In the genomic region with DNA sequence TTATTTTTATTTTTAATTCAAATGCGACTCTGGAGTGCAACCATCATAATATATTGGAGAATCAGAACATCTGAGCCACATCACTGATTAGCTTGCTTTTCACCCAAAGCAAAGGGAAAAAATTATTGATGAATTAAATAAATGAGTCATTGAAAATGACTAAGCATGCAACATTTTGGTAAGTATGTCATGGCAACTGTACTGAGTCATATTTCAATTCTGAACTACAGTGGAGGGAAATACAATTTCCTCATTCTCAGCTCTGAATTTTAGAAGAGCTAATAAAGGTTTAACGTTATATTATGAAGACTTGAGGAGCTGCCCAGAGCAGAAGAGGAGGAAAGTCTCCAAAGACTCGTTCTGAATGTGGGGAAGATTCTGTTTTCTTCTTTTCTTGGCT, we compare ENCODE assay signal across 18 cellular contexts.
DNase-seq lines count a peak whose midpoint lies in the region; ATAC-seq and TF ChIP-seq lines count a peak whose summit lies in the region.
"Had no signal": no experiment of that assay in that cellular context is flagged by ENCODE, and none has a peak within 500 bp of the region (broad histone marks: within the 10 kb centered on the region; RNA-seq: fewer than 3 reads in every experiment).

No MANE protein-coding gene starts in this region.

- H3K9ac ChIP-seq in mesenchymal stem cell (ENCODE audit: low read length), result no peak overlapping the region
- H3K9ac ChIP-seq: parathyroid adenoma had no signal

- H3K4me1 ChIP-seq in mesenchymal stem cell (ENCODE audit: control insufficient read depth, insufficient read depth, low read depth, low read length) (peaks cover 3% of the 10 kb centered on the region), upper lobe of left lung (no peaks in the 10 kb centered on the region)
- H3K4me1 ChIP-seq: parathyroid adenoma, vagina had no signal

- H2BK12ac ChIP-seq in mesenchymal stem cell (ENCODE audit: low read length in 2 of 2), result no peak overlapping the region

- H4K8ac ChIP-seq in mesenchymal stem cell (ENCODE audit: low read length), result no peak overlapping the region

- ATAC-seq in upper lobe of left lung (ENCODE audit: low FRiP score in 2 of 2) (no peak), GM19324 (IDR thresholded peaks at IDR 0.05; ENCODE audit: low FRiP score, unreplicated experiment) (no peak)
- ATAC-seq: Right ventricle myocardium inferior had no signal

- in situ Hi-C loops in astrocyte of the spinal cord (cut with HindIII; ENCODE audit: low sequenced_read_pairs), result no loop called here

- no peak overlapping the region for H3K23ac ChIP-seq in mesenchymal stem cell (ENCODE audit: low read length in 2 of 2)

- no peak overlapping the region for H3K4ac ChIP-seq in mesenchymal stem cell (ENCODE audit: low read depth in 1 of 2, low read length in 2 of 2)

- H3K4me3 ChIP-seq in astrocyte of the spinal cord (ENCODE audit: low read depth, low read length), result no peak overlapping the region
- no peak overlapping the region for H3K4me3 ChIP-seq in mesenchymal stem cell (ENCODE audit: insufficient read depth in 1 of 2, low read depth in 1 of 2, low read length in 2 of 2)
- H3K4me3 ChIP-seq in upper lobe of left lung, result no peak overlapping the region
- H3K4me3 ChIP-seq in lower leg skin (ENCODE audit: low read depth, poor library complexity, severe bottlenecking), result no peak overlapping the region
- H3K4me3 ChIP-seq: smooth muscle cell, vagina had no signal

- no peaks in the 10 kb centered on the region for H3K36me3 ChIP-seq in mesenchymal stem cell (ENCODE audit: control insufficient read depth in 1 of 2, insufficient read depth in 2 of 2, low read depth in 1 of 2, low read length in 2 of 2)
- no peaks in the 10 kb centered on the region for H3K36me3 ChIP-seq in upper lobe of left lung
- H3K36me3 ChIP-seq: vagina had no signal

- H2BK5ac ChIP-seq in mesenchymal stem cell (ENCODE audit: low read depth, low read length, poor library complexity, severe bottlenecking), result no peak overlapping the region

- 79% methylated on average over 2 of the region's 3 CpGs for WGBS in mesenchymal stem cell
- 75 to 83% methylated on average over 3 of the region's 3 CpGs for WGBS in upper lobe of left lung, 2 donors
- WGBS in lower leg skin, 2 donors, result 54 to 69% methylated on average over 3 of the region's 3 CpGs

- TF ChIP-seq EP300 in upper lobe of left lung (IDR thresholded peaks at IDR 0.05), result no peak

- intact Hi-C loops in lower leg skin (cut with DNase I; ENCODE audit: low total_unique reads), result no loop called here

- no peaks in the 10 kb centered on the region for H3K79me1 ChIP-seq in mesenchymal stem cell (replicated peaks; ENCODE audit: low read length, poor library complexity, severe bottlenecking)

- H4K91ac ChIP-seq in mesenchymal stem cell (ENCODE audit: low read length), result no peak overlapping the region

- H3K18ac ChIP-seq in mesenchymal stem cell (ENCODE audit: low read depth in 1 of 2, low read length in 2 of 2), result no peak overlapping the region

- no peak for TF ChIP-seq CTCF in astrocyte of the spinal cord (IDR thresholded peaks at IDR 0.05; ENCODE audit: low read depth, low read length)
- no peak for TF ChIP-seq CTCF in upper lobe of left lung (IDR thresholded peaks at IDR 0.05)
- no peak for TF ChIP-seq CTCF in lower leg skin (IDR thresholded peaks at IDR 0.05)

- H3K27ac ChIP-seq in mesenchymal stem cell (ENCODE audit: low read length, poor library complexity, severe bottlenecking) (no peak overlapping the region), upper lobe of left lung (no peak overlapping the region)
- H3K27ac ChIP-seq: parathyroid adenoma, vagina had no signal

- H3K14ac ChIP-seq in mesenchymal stem cell (ENCODE audit: low read length in 2 of 2), result no peak overlapping the region

- H3K27me3 ChIP-seq in mesenchymal stem cell (ENCODE audit: control insufficient read depth in 1 of 2, insufficient read depth in 1 of 2, low read length in 2 of 2), result no peaks in the 10 kb centered on the region
- H3K27me3 ChIP-seq in upper lobe of left lung, result no peaks in the 10 kb centered on the region
- H3K27me3 ChIP-seq: vagina had no signal

- no peak overlapping the region for H3K4me2 ChIP-seq in mesenchymal stem cell (ENCODE audit: low read length, poor library complexity, severe bottlenecking)
- H3K4me2 ChIP-seq: smooth muscle cell had no signal

- no peak overlapping the region for H2BK120ac ChIP-seq in mesenchymal stem cell (ENCODE audit: low read depth, low read length)

- H2AK5ac ChIP-seq in mesenchymal stem cell (ENCODE audit: low read length, severe bottlenecking), result no peak overlapping the region

- H3K9me3 ChIP-seq in mesenchymal stem cell (ENCODE audit: control insufficient read depth, low read length), result no peaks in the 10 kb centered on the region
- no peaks in the 10 kb centered on the region for H3K9me3 ChIP-seq in upper lobe of left lung
- H3K9me3 ChIP-seq: vagina had no signal

- no peak overlapping the region for H2AFZ ChIP-seq in mesenchymal stem cell (ENCODE audit: low read depth, low read length)
- H2AFZ ChIP-seq: parathyroid adenoma had no signal

- DNase-seq in EL, result peak; percentile 59
- DNase-seq in NCI-H226, result peak; percentile 3
- peak; percentile 62 for DNase-seq in astrocyte of the spinal cord (ENCODE audit: low read depth, low spot score)
- peak; percentile 33 for DNase-seq in mesenchymal stem cell
- no peak for DNase-seq in NCI-H446 treated with DMSO at 0.1 percent for 48 hours (lab: John Stamatoyannopoulos, UW)
- DNase-seq in upper lobe of left lung, result no peak
- DNase-seq in lower leg skin (ENCODE audit: low spot score in 2 of 2), result no peak
- DNase-seq: activated CD4-positive, alpha-beta T cell treated with anti-CD3 and anti-CD28 coated beads, Interleukin-2, amount 10 ng/mL, durations not matched to agents 24 days and 14 days; activated T-cell treated with anti-CD3 and anti-CD28 coated beads, Interleukin-2, amount 50 U/mL, for 1 hour; central memory CD4-positive, alpha-beta T cell; endodermal cell; NCI-H2029; stimulated activated naive CD4-positive, alpha-beta T cell had no signal

- H2BK15ac ChIP-seq in mesenchymal stem cell (ENCODE audit: low read depth, poor library complexity, severe bottlenecking), result no peak overlapping the region

- no peak for TF ChIP-seq POLR2A in upper lobe of left lung (IDR thresholded peaks at IDR 0.05)
- TF ChIP-seq POLR2A in lower leg skin (IDR thresholded peaks at IDR 0.05), result no peak

Comparison
In these comparisons a context has a peak if more than half of its experiments do, and no peak if none do; other contexts are left out.
1. DNase-seq: peak in EL (single experiment), NCI-H226 (single experiment), astrocyte of the spinal cord (single experiment) and mesenchymal stem cell (single experiment); none in NCI-H446 treated with DMSO at 0.1 percent for 48 hours (single experiment), upper lobe of left lung (0 of 2) and lower leg skin (0 of 2).